ENCODE assay signal across 19 cellular contexts in genomic region chr16:23286131-23286532, GRCh38. TPM values are rescaled to one million over a fixed set of nuclear protein-coding genes. Genes with fewer than 3 reads are reported as not detected.
A peak's percentile ranks its signal among the peaks of the same experiment; 100 is the strongest.
DNase-seq lines count a peak whose midpoint lies in the region; ATAC-seq, FAIRE-seq and TF ChIP-seq lines count a peak whose summit lies in the region.
"Had no signal": no experiment of that assay in that cellular context is flagged by ENCODE, and none has a peak within 500 bp of the region (broad histone marks: within the 10 kb centered on the region; RNA-seq: fewer than 3 reads in every experiment).

No MANE protein-coding gene starts in this region.

- H3K9me1 ChIP-seq in K562 (ENCODE audit: control insufficient read depth, insufficient read depth, low read length) (no peaks in the 10 kb centered on the region), keratinocyte (ENCODE audit: control insufficient read depth, extremely low read depth, insufficient read depth, low read length) (no peaks in the 10 kb centered on the region)

- H4K20me1 ChIP-seq in K562 (replicated peaks; ENCODE audit: control insufficient read depth, insufficient read depth, low read length), result no peaks in the 10 kb centered on the region
- H4K20me1 ChIP-seq in keratinocyte (ENCODE audit: control insufficient read depth, extremely low read depth, insufficient read depth, low read length), result no peaks in the 10 kb centered on the region
- H4K20me1 ChIP-seq: BLaER1 treated with 17β-estradiol and CSF1 and Interleukin-3, amounts not matched to agents 10 nM and 100 nM had no signal

- CTCF ChIA-PET in K562 (lab: Yijun Ruan, JAX; ENCODE audit: low intra/inter-chr PET ratio), result no interaction called here

- no TSS peak for BruUV-seq in K562 (replicated peaks; lab: Mats Ljungman, UMichigan)

- in situ Hi-C loops in K562 (cut with MboI) (no loop called here), ACHN (cut with HindIII; ENCODE audit: low pct_ligation_motif_present, low pct_unique_long_range_greater_than_20kb, low sequenced_read_pairs) (no loop called here)

- H3K4me3 ChIP-seq in K562 (no peak overlapping the region), keratinocyte (ENCODE audit: control insufficient read depth in 2 of 3, extremely low read depth in 1 of 3, insufficient read depth in 2 of 3, low read depth in 1 of 3, low read length in 3 of 3) (no peak overlapping the region)
- H3K4me3 ChIP-seq: BLaER1 treated with 17β-estradiol and CSF1 and Interleukin-3, amounts not matched to agents 10 nM and 100 nM; gastroesophageal sphincter; right atrium auricular region had no signal

- H3K79me2 ChIP-seq in K562 (ENCODE audit: control insufficient read depth, insufficient read depth, low read length) (no peaks in the 10 kb centered on the region), keratinocyte (ENCODE audit: control insufficient read depth, insufficient read depth, low read length) (no peaks in the 10 kb centered on the region)

- H3K27me3 ChIP-seq in K562 (ENCODE audit: control insufficient read depth in 2 of 2, insufficient read depth in 2 of 2, low read length in 2 of 2), result peaks cover 0 to 4% of the 10 kb centered on the region in 2 experiments; a peak in 2 of 5 replicates
- no peaks in the 10 kb centered on the region for H3K27me3 ChIP-seq in keratinocyte (ENCODE audit: control insufficient read depth, extremely low read depth, insufficient read depth, low read length)
- H3K27me3 ChIP-seq: BLaER1 treated with 17β-estradiol and CSF1 and Interleukin-3, amounts not matched to agents 10 nM and 100 nM; right atrium auricular region had no signal

- TF ChIP-seq CTCF in K562 (IDR thresholded peaks at IDR 0.05 in 2 of 3, conservative IDR thresholded peaks at IDR 0.05 in 1 of 3; ENCODE audit: insufficient read depth in 2 of 3, low read depth in 1 of 3, low read length in 3 of 3) (no peak), keratinocyte (optimal IDR thresholded peaks at IDR 0.05 in 1 of 3, IDR thresholded peaks at IDR 0.05 in 1 of 3, conservative IDR thresholded peaks at IDR 0.05 in 1 of 3; ENCODE audit: extremely low read depth in 1 of 3, insufficient read depth in 2 of 3, low read length in 3 of 3) (no peak)

- H2AFZ ChIP-seq in K562 (ENCODE audit: low read depth, low read length), result no peak overlapping the region
- H2AFZ ChIP-seq in keratinocyte (ENCODE audit: control insufficient read depth, low read length), result no peak overlapping the region

- FAIRE-seq in K562 (lab: Jason Lieb, UNC), result peak; percentile 15
- peak; percentile 98 for FAIRE-seq in keratinocyte (lab: Jason Lieb, UNC)

- dilution Hi-C loops in keratinocyte (cut with MboI; ENCODE audit: extremely low pct_ligation_motif_present, low sequenced_read_pairs), result no loop called here

- no peaks in the 10 kb centered on the region for H3K9me3 ChIP-seq in K562 (replicated peaks; ENCODE audit: control insufficient read depth, insufficient read depth, low read depth, low read length)
- no peaks in the 10 kb centered on the region for H3K9me3 ChIP-seq in keratinocyte (ENCODE audit: control insufficient read depth, low read depth, low read length)
- H3K9me3 ChIP-seq: gastroesophageal sphincter, right atrium auricular region had no signal

- TF ChIP-seq EP300 in K562 (IDR thresholded peaks at IDR 0.05; ENCODE audit: low read length), result no peak

- no peaks in the 10 kb centered on the region for H3K36me3 ChIP-seq in K562 (ENCODE audit: control insufficient read depth, insufficient read depth, low read length)
- H3K36me3 ChIP-seq in keratinocyte (ENCODE audit: control insufficient read depth in 2 of 2, extremely low read depth in 1 of 2, insufficient read depth in 2 of 2, low read length in 2 of 2), result no peaks in the 10 kb centered on the region
- H3K36me3 ChIP-seq: BLaER1 treated with 17β-estradiol and CSF1 and Interleukin-3, amounts not matched to agents 10 nM and 100 nM; gastroesophageal sphincter; right atrium auricular region had no signal

- TF ChIP-seq RAD21 in K562 (CRISPR knock-in tag; conservative IDR thresholded peaks at IDR 0.05 in 1 of 2, IDR thresholded peaks at IDR 0.05 in 1 of 2), result no peak

- POLR2A ChIA-PET in K562 (lab: Yijun Ruan, JAX), result no interaction called here

- intact Hi-C loops in K562 (cut with micrococcal nuclease), result no loop called here

- DNase-seq in AG08396 (ENCODE audit: low spot score), result peak; percentile 29
- DNase-seq in HCEC 1CT, result peak; percentile 97
- DNase-seq in K562 (ENCODE audit: extremely low read depth in 1 of 4, low spot score in 3 of 4), result no peak
- DNase-seq in keratinocyte (ENCODE audit: low read depth, low spot score), result peak; percentile 85
- no peak for DNase-seq in T-helper 1 cell
- DNase-seq in ACHN, result no peak
- DNase-seq: activated naive CD4-positive, alpha-beta T cell treated with anti-CD3 and anti-CD28 coated beads, Interleukin-2, amount 50 U/mL, for 16 hours; DMS79; effector CD4-positive, alpha-beta T cell; NCI-H1930; NCI-H526 treated with DMSO at 0.1 percent for 48 hours; OCI-M1; stimulated activated CD8-positive, alpha-beta memory T cell treated with anti-CD3 and anti-CD28 coated beads, Interleukin-4, amount 100 ng/mL, for 48 hours had no signal

- H3K4me1 ChIP-seq in K562 (replicated peaks in 1 of 2; ENCODE audit: control insufficient read depth in 2 of 2, insufficient read depth in 2 of 2, low read length in 2 of 2), result no peaks in the 10 kb centered on the region
- H3K4me1 ChIP-seq in keratinocyte (ENCODE audit: control insufficient read depth, extremely low read depth, insufficient read depth, low read length), result peaks cover 31% of the 10 kb centered on the region
- H3K4me1 ChIP-seq: gastroesophageal sphincter, right atrium auricular region had no signal

- H3K27ac ChIP-seq in K562 (ENCODE audit: extremely low read depth, low read depth, low read length) (no peak overlapping the region), keratinocyte (ENCODE audit: control insufficient read depth, insufficient read depth, low read length) (peak overlapping the region; percentile 4)
- H3K27ac ChIP-seq: BLaER1 treated with 17β-estradiol and CSF1 and Interleukin-3, amounts not matched to agents 10 nM and 100 nM; gastroesophageal sphincter; right atrium auricular region had no signal

- WGBS in K562 (ENCODE audit: insufficient coverage, low coverage, missing lambda C conversion rate), result 0% methylated on average over 4 of the region's 4 CpGs

- no peak for TF ChIP-seq POLR2A in K562 (conservative IDR thresholded peaks at IDR 0.05)

- H3K4me2 ChIP-seq in K562 (ENCODE audit: insufficient read depth, low read length) (no peak overlapping the region), keratinocyte (ENCODE audit: control insufficient read depth, extremely low read depth, insufficient read depth, low read depth, low read length) (peak overlapping the region; percentile 11)

- ATAC-seq in K562 (no peak), GM18502 (IDR thresholded peaks at IDR 0.05; ENCODE audit: poor library complexity, unreplicated experiment) (no peak), GM19035 (IDR thresholded peaks at IDR 0.05; ENCODE audit: unreplicated experiment) (no peak)
- ATAC-seq: gastroesophageal sphincter had no signal

- no peak overlapping the region for H3K9ac ChIP-seq in K562 (ENCODE audit: insufficient read depth in 1 of 2, low read depth in 2 of 2, low read length in 2 of 2)
- no peak overlapping the region for H3K9ac ChIP-seq in keratinocyte (ENCODE audit: control insufficient read depth, extremely low read depth, insufficient read depth, low read length)
- H3K9ac ChIP-seq: BLaER1 treated with 17β-estradiol and CSF1 and Interleukin-3, amounts not matched to agents 10 nM and 100 nM had no signal

TF ChIP-seq in K562, 482 proteins besides CTCF, POLR2A, EP300 and RAD21:
- TF ChIP-seq MAZ (CRISPR knock-in tag; conservative IDR thresholded peaks at IDR 0.05 in 1 of 2, IDR thresholded peaks at IDR 0.05 in 1 of 2) (no peak), MEIS2 (IDR thresholded peaks at IDR 0.05; ENCODE audit: partially characterized antibody) (peak; percentile 54), CEBPG (CRISPR knock-in tag; IDR thresholded peaks at IDR 0.05) (no peak), CEBPG (tag; conservative IDR thresholded peaks at IDR 0.05 in 1 of 2, IDR thresholded peaks at IDR 0.05 in 1 of 2) (peak in 1 of 2 experiments; percentile 45; a peak in 1 of 4 replicates)
TF ChIP-seq in K562: peak in this region for 2.

RNA-seq across cellular contexts. Expression of gene SCNN1B, which starts 16.0 kb away (rescaled TPM):
- total RNA-seq in K562 (2011; cell fraction: chromatin; rRNA removed; ENCODE audit: low replicate concordance), result not detected in 2 replicates
- total RNA-seq in K562 (2011; cell fraction: nucleolus; rRNA removed), result not detected in 2 replicates
- not detected in 2 replicates for total RNA-seq in K562 (2011; cell fraction: nucleoplasm; rRNA removed)
- total RNA-seq in K562 (2014; rRNA removed), result not detected in 2 replicates
- not detected in 2 replicates for total RNA-seq in K562 (2014; rRNA removed; fragmentation: Illumina TruSeq; extraction: Trizol)
- total RNA-seq in K562 (2015; rRNA removed; fragmentation: Illumina TruSeq; extraction: Trizol), result not detected in 2 replicates
- total RNA-seq in K562 (2021), result not detected in 2 replicates
- polyA plus RNA-seq in K562 (2011; rRNA removed), result not detected in 2 replicates
- not detected in 2 replicates for polyA plus RNA-seq in K562 (2011; cell fraction: cytosol; rRNA removed)
- not detected in 2 replicates for polyA plus RNA-seq in K562 (2011; cell fraction: nucleus; rRNA removed)
- not detected in 2 replicates for polyA plus RNA-seq in K562 (2012)
- polyA plus RNA-seq in K562 (2014; fragmentation: Illumina TruSeq; extraction: Trizol), result not detected in 2 replicates
- not detected for polyA plus RNA-seq in K562 (2014; fragmentation: Nextera tagmentation; extraction: Ambion mirVana)
- not detected in 2 replicates for polyA plus RNA-seq in K562 (2014; rRNA removed)
- polyA minus RNA-seq in K562 (2011; rRNA and poly(A)+ RNA removed), result not detected in 2 replicates
- polyA minus RNA-seq in K562 (2011; cell fraction: cytosol; rRNA and poly(A)+ RNA removed), result not detected in 2 replicates
- not detected in 2 replicates for polyA minus RNA-seq in K562 (2011; cell fraction: nucleus; rRNA and poly(A)+ RNA removed)
- 0.92 to 2.8 TPM (median 1.5 TPM) in 3 replicates for polyA plus RNA-seq in keratinocyte
- 14.5 TPM for polyA plus RNA-seq in keratinocyte (2011; ENCODE audit: low read depth)
- 1.2 and 1.4 TPM in 2 replicates for polyA plus RNA-seq in keratinocyte (2011; cell fraction: cytosol; rRNA removed)
- polyA plus RNA-seq in keratinocyte (2011; cell fraction: nucleus; rRNA removed), result 4.5 and 5.9 TPM in 2 replicates
- polyA plus RNA-seq in keratinocyte (2012; ENCODE audit: low replicate concordance), result 1.7 and 29.6 TPM in 2 replicates
- 1.3 to 4.4 TPM (median 2.4 TPM) in 3 replicates for polyA minus RNA-seq in keratinocyte
- 3.3 TPM for polyA minus RNA-seq in keratinocyte (2011; cell fraction: cytosol; rRNA and poly(A)+ RNA removed)
- 2.9 and 4.6 TPM in 2 replicates for polyA minus RNA-seq in keratinocyte (2011; cell fraction: nucleus; rRNA and poly(A)+ RNA removed)
- polyA plus RNA-seq: neural cell had no signal

Comparison
In these comparisons a context has a peak if more than half of its experiments do, and no peak if none do; other contexts are left out.
1. DNase-seq: peak in AG08396 (single experiment), HCEC 1CT (single experiment) and keratinocyte (single experiment); none in K562 (0 of 4), T-helper 1 cell (0 of 5) and ACHN (single experiment).